Comparison of ENCODE assay signal across 15 cellular contexts in genomic region chr4:17092990-17093880, GRCh38.
A peak's percentile ranks its signal among the peaks of the same experiment; 100 is the strongest.
DNase-seq lines count a peak whose midpoint lies in the region; ATAC-seq and TF ChIP-seq lines count a peak whose summit lies in the region.
"Had no signal": no experiment of that assay in that cellular context is flagged by ENCODE, and none has a peak within 500 bp of the region (broad histone marks: within the 10 kb centered on the region; RNA-seq: fewer than 3 reads in every experiment).

No MANE protein-coding gene starts in this region.

- H3K4me3 Mint-ChIP-seq in Caco-2 (ENCODE audit: unreplicated experiment) (no peak overlapping the region), glutamatergic neuron (ENCODE audit: unreplicated experiment) (no peak overlapping the region)
- H3K4me3 Mint-ChIP-seq: brain, nephron progenitor cell had no signal

- H3K27me3 ChIP-seq in Caco-2 (replicated peaks; ENCODE audit: control insufficient read depth, insufficient read depth, low read length), result no peaks in the 10 kb centered on the region
- H3K27me3 ChIP-seq in SJCRH30, result no peaks in the 10 kb centered on the region
- H3K27me3 ChIP-seq: stomach had no signal

- H3K4me1 Mint-ChIP-seq in Caco-2 (ENCODE audit: low read depth, unreplicated experiment), result no peaks in the 10 kb centered on the region
- no peaks in the 10 kb centered on the region for H3K4me1 Mint-ChIP-seq in glutamatergic neuron (ENCODE audit: low read depth, unreplicated experiment)

- no peaks in the 10 kb centered on the region for H3K36me3 Mint-ChIP-seq in Caco-2 (ENCODE audit: insufficient read depth, unreplicated experiment)
- no peaks in the 10 kb centered on the region for H3K36me3 Mint-ChIP-seq in glutamatergic neuron (ENCODE audit: unreplicated experiment)
- H3K36me3 Mint-ChIP-seq: brain had no signal

- peak; percentile 91 for ATAC-seq in GM19395 (IDR thresholded peaks at IDR 0.05; ENCODE audit: unreplicated experiment)
- peak; percentile 92 for ATAC-seq in HG02798 (IDR thresholded peaks at IDR 0.05; ENCODE audit: poor library complexity, unreplicated experiment)
- ATAC-seq in HG03469 (IDR thresholded peaks at IDR 0.05; ENCODE audit: unreplicated experiment), result peak; percentile 49
- ATAC-seq: esophagus mucosa, HCT116 had no signal

- H3K27ac ChIP-seq in SJCRH30, result no peak overlapping the region
- H3K27ac ChIP-seq: stomach had no signal

- POLR2A ChIA-PET in Caco-2 (lab: Charles Lee), result no interaction called here

- H3K36me3 ChIP-seq in Caco-2 (ENCODE audit: control insufficient read depth, insufficient read depth, low read length) (no peaks in the 10 kb centered on the region), SJCRH30 (no peaks in the 10 kb centered on the region)
- H3K36me3 ChIP-seq: stomach had no signal

- H3K9me3 Mint-ChIP-seq in Caco-2 (ENCODE audit: unreplicated experiment) (no peaks in the 10 kb centered on the region), glutamatergic neuron (ENCODE audit: unreplicated experiment) (no peaks in the 10 kb centered on the region)
- H3K9me3 Mint-ChIP-seq: brain, nephron progenitor cell had no signal

- H3K4me1 ChIP-seq in Caco-2 (no peaks in the 10 kb centered on the region), SJCRH30 (no peaks in the 10 kb centered on the region)
- H3K4me1 ChIP-seq: stomach had no signal

- no peak overlapping the region for H3K4me3 ChIP-seq in GM12864 (ENCODE audit: low read depth, low read length)
- no peak overlapping the region for H3K4me3 ChIP-seq in Caco-2 (ENCODE audit: low read depth, low read length)
- H3K4me3 ChIP-seq in SJCRH30, result no peak overlapping the region
- H3K4me3 ChIP-seq: stomach had no signal

- no peaks in the 10 kb centered on the region for H3K9me3 ChIP-seq in Caco-2
- no peaks in the 10 kb centered on the region for H3K9me3 ChIP-seq in SJCRH30 (replicated peaks)
- H3K9me3 ChIP-seq: stomach had no signal

- H3K27ac Mint-ChIP-seq in Caco-2 (ENCODE audit: unreplicated experiment) (no peak overlapping the region), glutamatergic neuron (ENCODE audit: unreplicated experiment) (no peak overlapping the region)

- intact Hi-C loops in Caco-2 (cut with micrococcal nuclease; ENCODE audit: unreplicated experiment), result no loop called here

- CTCF ChIA-PET in Caco-2 (lab: Charles Lee), result no interaction called here

- TF ChIP-seq CTCF in GM12864 (IDR thresholded peaks at IDR 0.05; ENCODE audit: low read depth, low read length, missing control alignments) (no peak), Caco-2 (IDR thresholded peaks at IDR 0.05; ENCODE audit: insufficient read depth in 1 of 2, low read depth in 1 of 2, low read length in 1 of 2, severe bottlenecking in 1 of 2, unreplicated experiment in 1 of 2) (no peak), glutamatergic neuron (IDR thresholded peaks at IDR 0.05; ENCODE audit: partially characterized antibody, unreplicated experiment) (no peak)

- peaks cover 5% of the 10 kb centered on the region for H3K27me3 Mint-ChIP-seq in Caco-2 (ENCODE audit: insufficient read depth, unreplicated experiment)
- H3K27me3 Mint-ChIP-seq in glutamatergic neuron (ENCODE audit: unreplicated experiment), result no peaks in the 10 kb centered on the region
- H3K27me3 Mint-ChIP-seq: brain had no signal

- peak; percentile 42 for DNase-seq in GM12864 (ENCODE audit: low read depth)
- DNase-seq in OCI-M2 (lab: John Stamatoyannopoulos, UW; ENCODE audit: unreplicated experiment), result no peak
- DNase-seq in Caco-2, result no peak
- no peak for DNase-seq in SJCRH30
- no peak for DNase-seq in glutamatergic neuron
- DNase-seq: NCI-H524 treated with DMSO at 0.1 percent for 48 hours, nephron progenitor cell, stomach, T-helper 1 cell had no signal

- no TSS peak for BruUV-seq in Caco-2 (replicated peaks; lab: Mats Ljungman, UMichigan)
